ENCODE assay signal across 8 cellular contexts in the genomic region with DNA sequence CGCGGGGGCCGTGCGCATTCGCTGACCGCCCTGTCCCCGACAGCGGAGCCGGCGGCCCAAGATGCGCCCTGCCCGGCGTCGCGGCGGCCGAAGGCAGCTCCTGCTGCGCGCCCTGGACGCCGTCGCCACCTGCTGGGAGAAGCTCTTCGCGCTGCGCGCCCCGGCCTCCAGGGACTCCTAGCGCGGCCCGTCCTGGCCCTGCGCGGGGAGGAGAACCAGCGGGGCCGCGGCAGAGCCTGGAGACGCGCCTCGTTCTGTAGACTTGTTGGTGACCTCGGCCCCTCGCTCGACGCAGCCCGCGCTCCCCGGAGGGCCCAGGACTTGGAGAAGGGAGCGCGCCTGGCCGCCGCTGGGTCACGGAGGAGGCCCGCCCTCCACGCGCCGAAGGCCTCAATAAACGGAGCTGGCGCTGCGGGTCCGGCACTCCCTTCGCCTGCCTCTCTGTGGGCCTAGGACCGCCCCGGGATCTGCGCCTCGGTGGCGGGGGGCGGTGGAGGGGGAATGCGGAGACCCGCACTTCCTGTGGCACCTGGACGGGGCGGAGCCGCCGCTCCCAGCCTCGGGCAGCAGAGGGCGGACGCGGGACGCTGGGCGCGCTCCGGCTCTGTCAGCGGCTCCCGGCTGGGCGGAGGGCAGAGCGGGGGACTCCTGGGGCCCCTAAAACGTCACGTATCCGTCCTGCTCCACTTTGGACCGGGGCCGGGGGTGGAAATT. TPM values are rescaled to one million over a fixed set of nuclear protein-coding genes. Genes with fewer than 3 reads are reported as not detected.
DNase-seq lines count a peak whose midpoint lies in the region; ATAC-seq and TF ChIP-seq lines count a peak whose summit lies in the region.

No MANE protein-coding gene starts in this region.

- H4K20me1 ChIP-seq in DND-41 (ENCODE audit: insufficient read depth, low read length), result peaks cover 13% of the 10 kb centered on the region; the same call in 1 of the 2 replicates

- TF ChIP-seq CTCF in DND-41 (IDR thresholded peaks at IDR 0.05; ENCODE audit: borderline replicate concordance, extremely low read depth, low read length, poor library complexity, severe bottlenecking), result peak; percentile 81

- no peaks in the 10 kb centered on the region for H3K9me3 Mint-ChIP-seq in activated naive CD8-positive, alpha-beta T cell treated with anti-CD3 and anti-CD28 coated beads, Interleukin-2, amount 50 U/mL, for 24 hours

- H3K4me1 Mint-ChIP-seq in activated naive CD8-positive, alpha-beta T cell treated with anti-CD3 and anti-CD28 coated beads, Interleukin-2, amount 50 U/mL, for 24 hours, result peaks cover 65% of the 10 kb centered on the region

- H3K36me3 ChIP-seq in DND-41 (ENCODE audit: insufficient read depth, low read length), result peaks cover 13% of the 10 kb centered on the region

- peak; percentile 90 for DNase-seq in DND-41
- DNase-seq in M059J (ENCODE audit: low read depth), result peak; percentile 83
- peak; percentile 90 for DNase-seq in SW480 (ENCODE audit: low spot score)
- peak; percentile 84 for DNase-seq in activated naive CD8-positive, alpha-beta T cell treated with anti-CD3 and anti-CD28 coated beads, Interleukin-2, amount 50 U/mL, for 24 hours

- peak overlapping the region; percentile 93 for H2AFZ ChIP-seq in DND-41 (ENCODE audit: low read depth, low read length)

- ATAC-seq in DND-41 (ENCODE audit: insufficient read depth, low read depth) (peak; percentile 84), GM21717 (IDR thresholded peaks at IDR 0.05; ENCODE audit: unreplicated experiment) (peak; percentile 42), HG03196 (IDR thresholded peaks at IDR 0.05; ENCODE audit: unreplicated experiment) (no peak)
- peak; percentile 44 for ATAC-seq in activated naive CD8-positive, alpha-beta T cell treated with anti-CD3 and anti-CD28 coated beads, Interleukin-2, amount 50 U/mL, for 24 hours

- H3K4me1 ChIP-seq in DND-41 (ENCODE audit: insufficient read depth, low read length), result peaks cover 36% of the 10 kb centered on the region

- peaks cover 2% of the 10 kb centered on the region for H3K27me3 Mint-ChIP-seq in activated naive CD8-positive, alpha-beta T cell treated with anti-CD3 and anti-CD28 coated beads, Interleukin-2, amount 50 U/mL, for 24 hours

- no peaks in the 10 kb centered on the region for H3K9me3 ChIP-seq in DND-41 (ENCODE audit: insufficient read depth, low read length, severe bottlenecking)

- peak overlapping the region; percentile 70 for H3K9ac ChIP-seq in DND-41 (ENCODE audit: low read depth, low read length)

- H3K27ac Mint-ChIP-seq in activated naive CD8-positive, alpha-beta T cell treated with anti-CD3 and anti-CD28 coated beads, Interleukin-2, amount 50 U/mL, for 24 hours, result no peak overlapping the region

- H3K4me3 ChIP-seq in DND-41 (ENCODE audit: low read depth in 1 of 2, low read length in 2 of 2) (peak overlapping the region; percentile 36 to 66), iPS-11a (ENCODE audit: low read depth, low read length) (peak overlapping the region; percentile 43), skin epidermis (peak overlapping the region; percentile 37 to 57 (median 48))

- no peak overlapping the region for H3K4me3 Mint-ChIP-seq in activated naive CD8-positive, alpha-beta T cell treated with anti-CD3 and anti-CD28 coated beads, Interleukin-2, amount 50 U/mL, for 24 hours

- peak overlapping the region; percentile 99 for H3K4me2 ChIP-seq in DND-41 (ENCODE audit: insufficient read depth, low read length)

- peaks cover 42% of the 10 kb centered on the region for H3K27me3 ChIP-seq in DND-41 (ENCODE audit: insufficient read depth, low read length, poor library complexity)

- H3K27ac ChIP-seq in DND-41 (ENCODE audit: low read length) (peak overlapping the region; percentile 46; the same call in 1 of the 2 replicates), skin epidermis (peak overlapping the region in 18 of 21 experiments; percentile 11 to 91 (median 73))

- peaks cover 5% of the 10 kb centered on the region for H3K36me3 Mint-ChIP-seq in activated naive CD8-positive, alpha-beta T cell treated with anti-CD3 and anti-CD28 coated beads, Interleukin-2, amount 50 U/mL, for 24 hours (ENCODE audit: low read depth)

- no peaks in the 10 kb centered on the region for H3K79me2 ChIP-seq in DND-41 (ENCODE audit: insufficient read depth, low read length)

RNA-seq across cellular contexts. Expression of a gene that starts 2.8 kb away (rescaled TPM):
- 0.02 TPM in 2 replicates for total RNA-seq in M059J (2014; rRNA removed; shearing (Covaris generic))

RNA-seq across cellular contexts. Expression of a gene that starts 10.7 kb away (rescaled TPM):
- not detected in 2 replicates for total RNA-seq in M059J (2014; rRNA removed; shearing (Covaris generic))

RNA-seq across cellular contexts. Expression of a gene that starts 24.3 kb away (rescaled TPM):
- 21.1 and 28.7 TPM in 2 replicates for total RNA-seq in M059J (2014; rRNA removed; shearing (Covaris generic))

RNA-seq across cellular contexts. Expression of a gene that starts 40.6 kb away (rescaled TPM):
- 23.7 and 33.6 TPM in 2 replicates for total RNA-seq in M059J (2014; rRNA removed; shearing (Covaris generic))

RNA-seq across cellular contexts. Expression of a gene that starts 41.1 kb away (rescaled TPM):
- 0.59 TPM in 1 of 2 replicates, not detected in the other for total RNA-seq in M059J (2014; rRNA removed; shearing (Covaris generic))
